Comparison of ENCODE assay signal across 8 cellular contexts in genomic region chr1:67748630-67749029, GRCh38.
A peak's percentile ranks its signal among the peaks of the same experiment; 100 is the strongest.
DNase-seq lines count a peak whose midpoint lies in the region; ATAC-seq, FAIRE-seq and TF ChIP-seq lines count a peak whose summit lies in the region.

No MANE protein-coding gene starts in this region.

- peak overlapping the region; percentile 23; the same call in 1 of the 2 replicates for H3K4me3 ChIP-seq in PC-3 (ENCODE audit: low read length)
- H3K4me3 ChIP-seq in foreskin fibroblast (ENCODE audit: low read depth in 1 of 2, low read length in 2 of 2) = peak overlapping the region; percentile 27 to 53
- peak overlapping the region; percentile 17 for H3K4me3 ChIP-seq in smooth muscle cell

- no peaks in the 10 kb centered on the region for H3K9me2 ChIP-seq in PC-3 (replicated peaks; ENCODE audit: low read length)

- H3K27me3 ChIP-seq in PC-3 (ENCODE audit: low read length) = no peaks in the 10 kb centered on the region
- H3K27me3 ChIP-seq in smooth muscle cell (ENCODE audit: low read depth) = no peaks in the 10 kb centered on the region

- H3F3A ChIP-seq in PC-3 (ENCODE audit: low read length, unreplicated experiment) = no peaks in the 10 kb centered on the region
- peaks cover 14% of the 10 kb centered on the region for H3F3A ChIP-seq in smooth muscle cell (ENCODE audit: low read depth)

- no peaks in the 10 kb centered on the region for H3K9me3 ChIP-seq in PC-3 (ENCODE audit: low read length)
- H3K9me3 ChIP-seq in smooth muscle cell (replicated peaks; ENCODE audit: low read depth) = no peaks in the 10 kb centered on the region

- ATAC-seq in HG02642 (IDR thresholded peaks at IDR 0.05; ENCODE audit: poor library complexity, unreplicated experiment) (peak; percentile 84), PC-3 (no peak)

- TF ChIP-seq CTCF in PC-3 (conservative IDR thresholded peaks at IDR 0.05; ENCODE audit: low read depth, low read length) = no peak
- no peak for TF ChIP-seq CTCF in foreskin fibroblast (IDR thresholded peaks at IDR 0.05; ENCODE audit: low read depth, low read length)
- no peak for TF ChIP-seq CTCF in smooth muscle cell (IDR thresholded peaks at IDR 0.05; ENCODE audit: borderline replicate concordance, insufficient read depth, poor library complexity, severe bottlenecking)

- POLR2A ChIA-PET in PC-3 (lab: Charles Lee; ENCODE audit: unreplicated experiment) = no interaction called here

- no peaks in the 10 kb centered on the region for H3K36me3 ChIP-seq in PC-3 (ENCODE audit: low read depth, low read length)
- no peaks in the 10 kb centered on the region for H3K36me3 ChIP-seq in smooth muscle cell (ENCODE audit: low read depth)

- H3K79me2 ChIP-seq in PC-3 (ENCODE audit: low read length) = peaks cover 30% of the 10 kb centered on the region
- H3K79me2 ChIP-seq in smooth muscle cell (ENCODE audit: low read depth) = no peaks in the 10 kb centered on the region

- WGBS in smooth muscle cell (ENCODE audit: low lambda C conversion rate) = 6% methylated on average over 2 of the region's 2 CpGs

- DNase-seq in GM18507 (ENCODE audit: extremely low spot score, insufficient read length, low read depth) (no peak), PC-3 (peak; percentile 25), foreskin fibroblast (peak; percentile 65 to 82), smooth muscle cell (lab: John Stamatoyannopoulos, UW; ENCODE audit: unreplicated experiment) (no peak), NCI-H1092 treated with DMSO at 0.1 percent for 48 hours (lab: John Stamatoyannopoulos, UW) (no peak), T-helper 2 cell (no peak), medulla oblongata (ENCODE audit: extremely low spot score) (no peak)

- intact Hi-C loops in PC-3 (cut with micrococcal nuclease) = no loop called here

- H3K4me1 ChIP-seq in PC-3 (ENCODE audit: insufficient read depth, low read length) (peaks cover 58% of the 10 kb centered on the region), smooth muscle cell (ENCODE audit: low read depth) (peaks cover 45% of the 10 kb centered on the region)

- no TSS peak for BruUV-seq in PC-3 (replicated peaks; lab: Mats Ljungman, UMichigan)

- CTCF ChIA-PET in PC-3 (lab: Charles Lee) = no interaction called here

- peak overlapping the region; percentile 96 for H3K27ac ChIP-seq in PC-3 (ENCODE audit: low read length)
- H3K27ac ChIP-seq in smooth muscle cell (ENCODE audit: low read depth) = peak overlapping the region; percentile 93

- H3K9ac ChIP-seq in PC-3 (ENCODE audit: low read length) (0 out of 2 replicates have a peak overlapping the region, but pooled peaks have one; percentile 74), smooth muscle cell (ENCODE audit: low read depth) (no peak overlapping the region)

- no peaks in the 10 kb centered on the region for H4K20me1 ChIP-seq in PC-3 (ENCODE audit: low read length)
- peaks cover under 1% of the 10 kb centered on the region for H4K20me1 ChIP-seq in smooth muscle cell (ENCODE audit: low read depth)

- no peak overlapping the region for H2AFZ ChIP-seq in PC-3 (ENCODE audit: low read length)
- H2AFZ ChIP-seq in smooth muscle cell (ENCODE audit: low read depth) = no peak overlapping the region

- H3K4me2 ChIP-seq in PC-3 (ENCODE audit: low read length) (peak overlapping the region; percentile 82), smooth muscle cell (peak overlapping the region; percentile 60)

- FAIRE-seq in GM18507 (lab: Jason Lieb, UNC) = peak; percentile 86

Comparison
In these comparisons a context has a peak if more than half of its experiments do, and no peak if none do; other contexts are left out.
1. DNase-seq: peak in PC-3 (single experiment) and foreskin fibroblast (2 of 2); none in GM18507 (single experiment), smooth muscle cell (single experiment), NCI-H1092 treated with DMSO at 0.1 percent for 48 hours (single experiment), T-helper 2 cell (0 of 5) and medulla oblongata (single experiment).
2. Peak in every context shown above with its lines, with median percentiles within 50 percentile points of each other: H3K4me3 ChIP-seq.